Comparison of ENCODE assay signal across 8 cellular contexts in genomic region chr1:205630241-205630640, GRCh38. TPM values are rescaled to one million over a fixed set of nuclear protein-coding genes. Genes with fewer than 3 reads are reported as not detected.
DNase-seq lines count a peak whose midpoint lies in the region; ATAC-seq, FAIRE-seq and TF ChIP-seq lines count a peak whose summit lies in the region.

No MANE protein-coding gene starts in this region.

- no peak overlapping the region for H3K18ac ChIP-seq in H1 (ENCODE audit: extremely low read depth, low read length)

- H3K79me1 ChIP-seq in H1 (ENCODE audit: low read depth, low read length): peaks cover 3% of the 10 kb centered on the region; the same call in 1 of the 2 replicates

- H3K9me2 ChIP-seq in PC-3 (replicated peaks; ENCODE audit: low read length): no peaks in the 10 kb centered on the region

- H2BK20ac ChIP-seq in H1 (ENCODE audit: low read length): no peak overlapping the region

- DNase-seq in D721Med (ENCODE audit: insufficient read length, low spot score) (no peak), PC-3 (peak; percentile 35), H1 (ENCODE audit: low read depth in 1 of 2, low spot score in 2 of 2) (no peak), NCI-H1417 treated with DMSO at 0.1 percent for 48 hours (lab: John Stamatoyannopoulos, UW) (no peak)

- H2BK120ac ChIP-seq in H1 (replicated peaks; ENCODE audit: low read depth, low read length): no peak overlapping the region

- TF ChIP-seq EP300 in H1 (IDR thresholded peaks at IDR 0.05; ENCODE audit: borderline replicate concordance in 1 of 2, low read depth in 2 of 2, low read length in 2 of 2): no peak

- H3K9ac ChIP-seq in PC-3 (ENCODE audit: low read length): peak overlapping the region; percentile 81
- H3K9ac ChIP-seq in H1 (replicated peaks in 1 of 4; ENCODE audit: extremely low read depth in 1 of 4, low read depth in 3 of 4, low read length in 3 of 4): peak overlapping the region in 1 of 4 experiments; percentile 23; a peak in 1 of 7 replicates

- TF ChIP-seq POLR2A in H1 (IDR thresholded peaks at IDR 0.05; ENCODE audit: control extremely low read depth in 1 of 2, low read depth in 2 of 2, low read length in 2 of 2): no peak

- H3K27ac ChIP-seq in PC-3 (ENCODE audit: low read length) (peak overlapping the region; percentile 76), H1 (ENCODE audit: low read depth, low read length) (no peak overlapping the region)

- H2BK5ac ChIP-seq in H1 (ENCODE audit: low read depth, low read length): no peak overlapping the region

- no peak overlapping the region for H2AFZ ChIP-seq in PC-3 (ENCODE audit: low read length)
- no peak overlapping the region for H2AFZ ChIP-seq in H1 (ENCODE audit: low read length)
- H2AFZ ChIP-seq in neuron (ENCODE audit: low read depth, low read length): no peak overlapping the region

- no peak overlapping the region for H4K5ac ChIP-seq in H1 (ENCODE audit: insufficient read length, low read depth, low read length)

- peak; percentile 29 for FAIRE-seq in D721Med (lab: Jason Lieb, UNC)
- FAIRE-seq in H1 (lab: Jason Lieb, UNC): no peak

- peaks cover 3% of the 10 kb centered on the region; the same call in 1 of the 2 replicates for H3K23me2 ChIP-seq in H1 (ENCODE audit: low read depth, low read length)

- no peak overlapping the region for H3K23ac ChIP-seq in H1 (ENCODE audit: insufficient read length)

- no peaks in the 10 kb centered on the region for H3F3A ChIP-seq in PC-3 (ENCODE audit: low read length, unreplicated experiment)

- no peak overlapping the region for H2BK15ac ChIP-seq in H1 (ENCODE audit: low read length)

- no peak for TF ChIP-seq RAD21 in H1 (IDR thresholded peaks at IDR 0.05 in 1 of 2, conservative IDR thresholded peaks at IDR 0.05 in 1 of 2; ENCODE audit: low read depth in 2 of 2, low read length in 2 of 2)

- no peaks in the 10 kb centered on the region for H3K9me3 ChIP-seq in PC-3 (ENCODE audit: low read length)
- H3K9me3 ChIP-seq in H1 (ENCODE audit: insufficient read depth in 2 of 2, low read depth in 1 of 2, low read length in 1 of 2): no peaks in the 10 kb centered on the region
- H3K9me3 ChIP-seq in neuron (ENCODE audit: low read length): no peaks in the 10 kb centered on the region

- H2AK5ac ChIP-seq in H1 (ENCODE audit: low read depth, low read length): no peak overlapping the region

- H3K4me2 ChIP-seq in PC-3 (ENCODE audit: low read length) (peak overlapping the region; percentile 94), H1 (ENCODE audit: insufficient read depth in 1 of 2, low read depth in 2 of 2, low read length in 2 of 2) (peak overlapping the region; percentile 58 to 86)

- H3K56ac ChIP-seq in H1 (replicated peaks; ENCODE audit: insufficient read length, low read depth, low read length): no peak overlapping the region

- H3K79me2 ChIP-seq in PC-3 (ENCODE audit: low read length): peaks cover 56% of the 10 kb centered on the region
- H3K79me2 ChIP-seq in H1 (ENCODE audit: control insufficient read depth in 1 of 2, insufficient read depth in 2 of 2, low read length in 2 of 2): peaks cover 12 to 52% of the 10 kb centered on the region in 2 experiments

- CTCF ChIA-PET in PC-3 (lab: Charles Lee): interaction anchor here (0.6 kb wide), 1 partner anchor 13 kb away, joined by 4 read pairs; no protein-coding TSS in a partner anchor
- CTCF ChIA-PET in H1 (lab: Charles Lee; ENCODE audit: partially characterized antibody): interaction anchor here (1.5 to 19.2 kb wide), 3 partner anchors 27 to 81 kb away, joined by 3 to 282 read pairs (median 119); no protein-coding TSS in a partner anchor

- H3K14ac ChIP-seq in H1 (ENCODE audit: insufficient read length): no peak overlapping the region

- no peaks in the 10 kb centered on the region for H3K36me3 ChIP-seq in PC-3 (ENCODE audit: low read depth, low read length)
- no peaks in the 10 kb centered on the region for H3K36me3 ChIP-seq in H1 (ENCODE audit: control insufficient read depth in 2 of 4, insufficient read depth in 4 of 4, low read length in 3 of 4)
- no peaks in the 10 kb centered on the region for H3K36me3 ChIP-seq in neuron (ENCODE audit: insufficient read depth, low read length)

- H3K4me1 ChIP-seq in PC-3 (ENCODE audit: insufficient read depth, low read length): peaks cover 24% of the 10 kb centered on the region
- H3K4me1 ChIP-seq in H1 (replicated peaks in 1 of 4; ENCODE audit: control insufficient read depth in 3 of 4, insufficient read depth in 4 of 4, low read length in 3 of 4): no peaks in the 10 kb centered on the region; a peak in 2 of 7 replicates
- peaks cover 16% of the 10 kb centered on the region for H3K4me1 ChIP-seq in neuron (ENCODE audit: insufficient read depth, low read length)

- H3K4me3 ChIP-seq in PC-3 (ENCODE audit: low read length): peak overlapping the region; percentile 86
- H3K4me3 ChIP-seq in H1 (ENCODE audit: extremely low read depth in 1 of 4, insufficient read depth in 2 of 4, low read depth in 3 of 4, low read length in 4 of 4): peak overlapping the region; percentile 72 to 90 (median 78); a peak in 7 of 8 replicates
- peak overlapping the region; percentile 75 for H3K4me3 ChIP-seq in neuron (ENCODE audit: low read length)

- H4K8ac ChIP-seq in H1 (ENCODE audit: extremely low read depth, insufficient read depth, low read length): no peak overlapping the region

- ATAC-seq in PC-3 (no peak), HG03135 (IDR thresholded peaks at IDR 0.05; ENCODE audit: unreplicated experiment) (no peak), HG03196 (IDR thresholded peaks at IDR 0.05; ENCODE audit: unreplicated experiment) (no peak), GM21825 (IDR thresholded peaks at IDR 0.05; ENCODE audit: unreplicated experiment) (no peak)

- peaks cover 12% of the 10 kb centered on the region for H4K20me1 ChIP-seq in PC-3 (ENCODE audit: low read length)
- H4K20me1 ChIP-seq in H1 (replicated peaks in 1 of 2; ENCODE audit: control insufficient read depth in 1 of 2, insufficient read depth in 2 of 2, low read length in 2 of 2): peaks cover 0 to 4% of the 10 kb centered on the region in 2 experiments

- H4K91ac ChIP-seq in H1 (replicated peaks; ENCODE audit: insufficient read length, low read length): no peak overlapping the region

- H3K27me3 ChIP-seq in PC-3 (ENCODE audit: low read length): no peaks in the 10 kb centered on the region
- no peaks in the 10 kb centered on the region for H3K27me3 ChIP-seq in H1 (replicated peaks in 1 of 4; ENCODE audit: control insufficient read depth in 3 of 4, extremely low read depth in 1 of 4, insufficient read depth in 3 of 4, low read length in 3 of 4)
- H3K27me3 ChIP-seq in neuron (ENCODE audit: insufficient read depth, low read length): no peaks in the 10 kb centered on the region

- intact Hi-C loops in PC-3 (cut with micrococcal nuclease): no loop called here

- H3K4ac ChIP-seq in H1 (replicated peaks; ENCODE audit: insufficient read length, low read depth, low read length): no peak overlapping the region

- no peak overlapping the region for H2BK12ac ChIP-seq in H1 (ENCODE audit: low read depth, low read length)

- 52% methylated on average over 3 of the region's 3 CpGs; no CpG with 5 or more reads in 1 of the 2 experiments for WGBS in H1 (ENCODE audit: extremely low coverage in 1 of 2, insufficient coverage in 1 of 2, insufficient read length in 1 of 2, insufficient replicate concordance in 2 of 2, low coverage in 1 of 2, low lambda C conversion rate in 2 of 2, missing lambda C conversion rate in 1 of 2), 2 experiments

- POLR2A ChIA-PET in PC-3 (lab: Charles Lee; ENCODE audit: unreplicated experiment) (interaction anchor here (0.6 to 1.3 kb wide), 5 partner anchors 38 to 650 kb away, joined by 3 to 5 read pairs (median 3); no protein-coding TSS in a partner anchor), H1 (lab: Charles Lee; ENCODE audit: partially characterized antibody) (interaction anchor here (1.0 to 3.5 kb wide), 9 partner anchors 8 to 119 kb away, joined by 3 to 28 read pairs (median 9); partner anchors contain the start of gene SLC45A3)

- no peak for TF ChIP-seq CTCF in D721Med (IDR thresholded peaks at IDR 0.05; ENCODE audit: insufficient read depth, missing control alignments)
- TF ChIP-seq CTCF in PC-3 (conservative IDR thresholded peaks at IDR 0.05; ENCODE audit: low read depth, low read length): no peak
- no peak for TF ChIP-seq CTCF in H1 (IDR thresholded peaks at IDR 0.05; ENCODE audit: control extremely low read depth in 1 of 3, insufficient read depth in 1 of 3, low read depth in 1 of 3, low read length in 3 of 3)

- no TSS peak for BruUV-seq in PC-3 (replicated peaks; lab: Mats Ljungman, UMichigan)

TF ChIP-seq in H1, 55 proteins besides CTCF, POLR2A, EP300 and RAD21:
- TF ChIP-seq RNF2 (IDR thresholded peaks at IDR 0.05; ENCODE audit: borderline replicate concordance, low read depth, low read length, missing control alignments, poor library complexity, severe bottlenecking): no peak
- TF ChIP-seq MAFK (IDR thresholded peaks at IDR 0.05; ENCODE audit: low read depth, low read length): no peak

RNA-seq across cellular contexts. Expression of gene ELK4, which starts 1.6 kb away (rescaled TPM):
- 16.3 and 16.4 TPM in 2 replicates for total RNA-seq in PC-3 (2014; rRNA removed)
- total RNA-seq in H1 (2021; fragmentation: NEBNext Ultra II Directional; extraction: Animal tissue kit (Norgen Biotek cat#: 25700)): 23.3 and 26.3 TPM in 2 replicates
- polyA plus RNA-seq in H1 (2011; rRNA removed): 2.5 and 2.9 TPM in 2 replicates
- 4.0 TPM for polyA plus RNA-seq in H1 (2011; cell fraction: cytosol; rRNA removed)
- polyA plus RNA-seq in H1 (2011; cell fraction: nucleus; rRNA removed): 4.1 TPM
- polyA plus RNA-seq in H1 (2012, experiment 1 of 2): 4.2 to 7.4 TPM (median 5.9 TPM) in 4 replicates
- polyA plus RNA-seq in H1 (2012, experiment 2 of 2): 1.6 TPM
- 9.6 TPM for polyA plus RNA-seq in H1 (2013, experiment 1 of 2)
- polyA plus RNA-seq in H1 (2013, experiment 2 of 2): 8.7 TPM
- polyA minus RNA-seq in H1 (2011; rRNA and poly(A)+ RNA removed): 11.5 and 11.6 TPM in 2 replicates
- polyA minus RNA-seq in H1 (2011; cell fraction: cytosol; rRNA and poly(A)+ RNA removed): 6.1 TPM
- 13.7 TPM for polyA minus RNA-seq in H1 (2011; cell fraction: nucleus; rRNA and poly(A)+ RNA removed)

RNA-seq across cellular contexts. Expression of gene SLC45A3, which starts 50.1 kb away (rescaled TPM):
- 33.2 and 37.6 TPM in 2 replicates for total RNA-seq in PC-3 (2014; rRNA removed)
- total RNA-seq in H1 (2021; fragmentation: NEBNext Ultra II Directional; extraction: Animal tissue kit (Norgen Biotek cat#: 25700)): 12.5 and 13.0 TPM in 2 replicates
- 14.3 and 19.7 TPM in 2 replicates for polyA plus RNA-seq in H1 (2011; rRNA removed)
- 17.4 TPM for polyA plus RNA-seq in H1 (2011; cell fraction: cytosol; rRNA removed)
- polyA plus RNA-seq in H1 (2011; cell fraction: nucleus; rRNA removed): 38.5 TPM
- polyA plus RNA-seq in H1 (2012, experiment 1 of 2): 8.3 to 13.3 TPM (median 12.8 TPM) in 4 replicates
- polyA plus RNA-seq in H1 (2012, experiment 2 of 2): 12.2 TPM
- 12.9 TPM for polyA plus RNA-seq in H1 (2013, experiment 1 of 2)
- 13.1 TPM for polyA plus RNA-seq in H1 (2013, experiment 2 of 2)
- 9.2 and 9.9 TPM in 2 replicates for polyA minus RNA-seq in H1 (2011; rRNA and poly(A)+ RNA removed)
- polyA minus RNA-seq in H1 (2011; cell fraction: cytosol; rRNA and poly(A)+ RNA removed): 7.6 TPM
- 12.6 TPM for polyA minus RNA-seq in H1 (2011; cell fraction: nucleus; rRNA and poly(A)+ RNA removed)
